ENCODE assay signal across 1 cellular context in the genomic region with DNA sequence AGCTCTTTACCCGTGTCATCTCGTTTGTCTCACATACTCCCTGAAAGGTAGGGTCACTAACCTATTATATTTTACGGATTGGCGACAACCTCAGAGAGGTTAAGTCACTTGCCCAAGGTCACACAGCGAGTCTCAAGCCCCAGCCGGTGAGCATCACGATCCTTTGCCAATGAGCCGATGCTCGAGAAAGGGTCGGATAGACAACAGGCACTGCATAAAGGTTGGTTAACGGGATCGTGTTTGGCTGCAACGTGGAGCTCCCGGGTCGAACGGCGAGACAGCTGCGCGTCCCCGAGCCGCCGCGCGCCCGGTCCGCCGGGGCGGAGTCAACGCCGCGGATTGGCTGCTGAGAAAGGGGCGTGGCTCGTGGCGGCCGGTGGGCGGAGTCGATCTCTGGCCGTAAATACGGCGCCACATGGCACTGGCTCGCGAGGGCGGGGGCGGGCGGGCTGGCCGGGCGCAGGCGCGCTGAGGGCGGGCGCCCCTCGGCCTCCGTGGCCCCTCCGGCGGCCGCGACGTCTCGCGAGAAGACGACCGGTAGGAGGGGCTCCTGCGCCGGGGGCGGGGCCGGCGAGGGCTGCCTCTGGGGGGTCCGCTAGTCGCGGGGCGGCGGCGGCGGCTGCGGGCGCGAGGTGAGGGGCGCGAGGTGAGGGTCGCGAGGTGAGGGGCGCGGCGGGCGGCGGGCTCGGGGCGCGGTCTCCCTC.
TF ChIP-seq lines count a peak whose summit lies in the region.

Gene CHST12, plus strand, starts transcription at position 598 of the 704 bp plus-strand sequence. CDS start 29,029 bp downstream, outside the sequence.

TF ChIP-seq in WTC11, 78 proteins besides CTCF, POLR2A, EP300 and RAD21 (continued from another document and continues in another):
- TF ChIP-seq, protein P1, sequence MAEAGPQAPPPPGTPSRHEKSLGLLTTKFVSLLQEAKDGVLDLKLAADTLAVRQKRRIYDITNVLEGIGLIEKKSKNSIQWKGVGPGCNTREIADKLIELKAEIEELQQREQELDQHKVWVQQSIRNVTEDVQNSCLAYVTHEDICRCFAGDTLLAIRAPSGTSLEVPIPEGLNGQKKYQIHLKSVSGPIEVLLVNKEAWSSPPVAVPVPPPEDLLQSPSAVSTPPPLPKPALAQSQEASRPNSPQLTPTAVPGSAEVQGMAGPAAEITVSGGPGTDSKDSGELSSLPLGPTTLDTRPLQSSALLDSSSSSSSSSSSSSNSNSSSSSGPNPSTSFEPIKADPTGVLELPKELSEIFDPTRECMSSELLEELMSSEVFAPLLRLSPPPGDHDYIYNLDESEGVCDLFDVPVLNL (CRISPR knock-in tag; IDR thresholded peaks at IDR 0.05; ENCODE audit: borderline replicate concordance, low read depth) = no peak; the same call in 1 of the 2 replicates
- TF ChIP-seq, protein P2, sequence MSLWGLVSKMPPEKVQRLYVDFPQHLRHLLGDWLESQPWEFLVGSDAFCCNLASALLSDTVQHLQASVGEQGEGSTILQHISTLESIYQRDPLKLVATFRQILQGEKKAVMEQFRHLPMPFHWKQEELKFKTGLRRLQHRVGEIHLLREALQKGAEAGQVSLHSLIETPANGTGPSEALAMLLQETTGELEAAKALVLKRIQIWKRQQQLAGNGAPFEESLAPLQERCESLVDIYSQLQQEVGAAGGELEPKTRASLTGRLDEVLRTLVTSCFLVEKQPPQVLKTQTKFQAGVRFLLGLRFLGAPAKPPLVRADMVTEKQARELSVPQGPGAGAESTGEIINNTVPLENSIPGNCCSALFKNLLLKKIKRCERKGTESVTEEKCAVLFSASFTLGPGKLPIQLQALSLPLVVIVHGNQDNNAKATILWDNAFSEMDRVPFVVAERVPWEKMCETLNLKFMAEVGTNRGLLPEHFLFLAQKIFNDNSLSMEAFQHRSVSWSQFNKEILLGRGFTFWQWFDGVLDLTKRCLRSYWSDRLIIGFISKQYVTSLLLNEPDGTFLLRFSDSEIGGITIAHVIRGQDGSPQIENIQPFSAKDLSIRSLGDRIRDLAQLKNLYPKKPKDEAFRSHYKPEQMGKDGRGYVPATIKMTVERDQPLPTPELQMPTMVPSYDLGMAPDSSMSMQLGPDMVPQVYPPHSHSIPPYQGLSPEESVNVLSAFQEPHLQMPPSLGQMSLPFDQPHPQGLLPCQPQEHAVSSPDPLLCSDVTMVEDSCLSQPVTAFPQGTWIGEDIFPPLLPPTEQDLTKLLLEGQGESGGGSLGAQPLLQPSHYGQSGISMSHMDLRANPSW (CRISPR knock-in tag; conservative IDR thresholded peaks at IDR 0.05; ENCODE audit: low read depth) = no peak
- no peak for TF ChIP-seq ETV6 (CRISPR knock-in tag; IDR thresholded peaks at IDR 0.05)
- TF ChIP-seq OVOL2 (CRISPR knock-in tag; IDR thresholded peaks at IDR 0.05; ENCODE audit: borderline replicate concordance) = no peak
- no peak for TF ChIP-seq NR1H2 (CRISPR knock-in tag; IDR thresholded peaks at IDR 0.05)
- TF ChIP-seq RELA (CRISPR knock-in tag; IDR thresholded peaks at IDR 0.05; ENCODE audit: borderline replicate concordance) = no peak
- TF ChIP-seq NFE2L1 (CRISPR knock-in tag; IDR thresholded peaks at IDR 0.05) = no peak
- TF ChIP-seq GTF2I (CRISPR knock-in tag; conservative IDR thresholded peaks at IDR 0.05) = peak; percentile 98
- TF ChIP-seq IRF1 (CRISPR knock-in tag; IDR thresholded peaks at IDR 0.05) = no peak
- TF ChIP-seq, protein P3, sequence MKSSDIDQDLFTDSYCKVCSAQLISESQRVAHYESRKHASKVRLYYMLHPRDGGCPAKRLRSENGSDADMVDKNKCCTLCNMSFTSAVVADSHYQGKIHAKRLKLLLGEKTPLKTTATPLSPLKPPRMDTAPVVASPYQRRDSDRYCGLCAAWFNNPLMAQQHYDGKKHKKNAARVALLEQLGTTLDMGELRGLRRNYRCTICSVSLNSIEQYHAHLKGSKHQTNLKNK (CRISPR knock-in tag; IDR thresholded peaks at IDR 0.05) = no peak
- TF ChIP-seq AFF4 (CRISPR knock-in tag; IDR thresholded peaks at IDR 0.05; ENCODE audit: borderline replicate concordance) = no peak
- TF ChIP-seq ZNF219 (CRISPR knock-in tag; IDR thresholded peaks at IDR 0.05; ENCODE audit: borderline replicate concordance) = no peak
- no peak for TF ChIP-seq ZNF263 (CRISPR knock-in tag; IDR thresholded peaks at IDR 0.05; ENCODE audit: low read depth)
- TF ChIP-seq, protein P4, sequence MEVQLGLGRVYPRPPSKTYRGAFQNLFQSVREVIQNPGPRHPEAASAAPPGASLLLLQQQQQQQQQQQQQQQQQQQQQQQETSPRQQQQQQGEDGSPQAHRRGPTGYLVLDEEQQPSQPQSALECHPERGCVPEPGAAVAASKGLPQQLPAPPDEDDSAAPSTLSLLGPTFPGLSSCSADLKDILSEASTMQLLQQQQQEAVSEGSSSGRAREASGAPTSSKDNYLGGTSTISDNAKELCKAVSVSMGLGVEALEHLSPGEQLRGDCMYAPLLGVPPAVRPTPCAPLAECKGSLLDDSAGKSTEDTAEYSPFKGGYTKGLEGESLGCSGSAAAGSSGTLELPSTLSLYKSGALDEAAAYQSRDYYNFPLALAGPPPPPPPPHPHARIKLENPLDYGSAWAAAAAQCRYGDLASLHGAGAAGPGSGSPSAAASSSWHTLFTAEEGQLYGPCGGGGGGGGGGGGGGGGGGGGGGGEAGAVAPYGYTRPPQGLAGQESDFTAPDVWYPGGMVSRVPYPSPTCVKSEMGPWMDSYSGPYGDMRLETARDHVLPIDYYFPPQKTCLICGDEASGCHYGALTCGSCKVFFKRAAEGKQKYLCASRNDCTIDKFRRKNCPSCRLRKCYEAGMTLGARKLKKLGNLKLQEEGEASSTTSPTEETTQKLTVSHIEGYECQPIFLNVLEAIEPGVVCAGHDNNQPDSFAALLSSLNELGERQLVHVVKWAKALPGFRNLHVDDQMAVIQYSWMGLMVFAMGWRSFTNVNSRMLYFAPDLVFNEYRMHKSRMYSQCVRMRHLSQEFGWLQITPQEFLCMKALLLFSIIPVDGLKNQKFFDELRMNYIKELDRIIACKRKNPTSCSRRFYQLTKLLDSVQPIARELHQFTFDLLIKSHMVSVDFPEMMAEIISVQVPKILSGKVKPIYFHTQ (CRISPR knock-in tag; IDR thresholded peaks at IDR 0.05) = no peak
- TF ChIP-seq USF2 (CRISPR knock-in tag; IDR thresholded peaks at IDR 0.05) = peak; percentile 43
- TF ChIP-seq CREM (CRISPR knock-in tag; IDR thresholded peaks at IDR 0.05) = peak; percentile 16; the same call in 1 of the 2 replicates
- TF ChIP-seq HMGA2 (CRISPR knock-in tag; IDR thresholded peaks at IDR 0.05) = no peak
- TF ChIP-seq MYBL2 (CRISPR knock-in tag; IDR thresholded peaks at IDR 0.05) = no peak
- 0 out of 2 replicates have a peak, but pooled peaks have one; percentile 31 for TF ChIP-seq E2F5 (CRISPR knock-in tag; IDR thresholded peaks at IDR 0.05)
- TF ChIP-seq ZBTB43 (CRISPR knock-in tag; IDR thresholded peaks at IDR 0.05) = no peak
- TF ChIP-seq SMAD4 (CRISPR knock-in tag; IDR thresholded peaks at IDR 0.05) = no peak
- TF ChIP-seq TEAD1 (CRISPR knock-in tag; IDR thresholded peaks at IDR 0.05) = no peak; the same call in 1 of the 2 replicates
- TF ChIP-seq, protein P5, sequence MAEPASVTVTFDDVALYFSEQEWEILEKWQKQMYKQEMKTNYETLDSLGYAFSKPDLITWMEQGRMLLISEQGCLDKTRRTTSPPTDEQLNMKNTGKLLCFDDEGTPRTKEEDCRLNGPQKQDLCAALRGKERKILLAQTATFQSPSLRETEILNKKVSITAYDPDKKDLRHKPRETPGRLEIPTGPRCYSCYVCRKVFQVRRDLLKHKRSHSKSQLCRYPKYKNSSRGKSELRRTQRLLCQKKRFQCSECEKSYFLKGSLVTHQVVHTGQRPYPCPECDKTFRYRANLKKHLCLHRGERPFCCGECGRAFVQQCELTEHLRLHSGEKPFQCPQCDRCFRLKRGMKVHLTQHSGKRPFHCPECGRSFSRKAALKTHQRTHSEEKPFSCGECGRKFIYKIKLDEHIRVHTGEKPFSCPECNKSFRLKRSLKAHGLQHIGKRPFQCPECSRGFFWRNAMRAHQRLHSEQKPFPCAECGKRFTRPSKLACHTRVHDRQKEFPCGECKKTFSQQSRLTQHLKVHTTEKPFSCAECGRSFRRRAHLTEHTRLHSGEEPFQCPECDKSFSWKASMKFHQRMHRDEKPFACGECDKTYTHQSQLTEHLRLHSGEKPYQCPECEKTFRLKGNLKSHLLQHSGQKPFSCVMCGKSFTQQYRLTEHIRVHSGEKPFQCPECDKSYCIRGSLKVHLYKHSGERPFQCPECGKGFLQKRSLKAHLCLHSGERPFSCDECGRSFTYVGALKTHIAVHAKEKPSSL (CRISPR knock-in tag; conservative IDR thresholded peaks at IDR 0.05) = no peak
- TF ChIP-seq, protein P6, sequence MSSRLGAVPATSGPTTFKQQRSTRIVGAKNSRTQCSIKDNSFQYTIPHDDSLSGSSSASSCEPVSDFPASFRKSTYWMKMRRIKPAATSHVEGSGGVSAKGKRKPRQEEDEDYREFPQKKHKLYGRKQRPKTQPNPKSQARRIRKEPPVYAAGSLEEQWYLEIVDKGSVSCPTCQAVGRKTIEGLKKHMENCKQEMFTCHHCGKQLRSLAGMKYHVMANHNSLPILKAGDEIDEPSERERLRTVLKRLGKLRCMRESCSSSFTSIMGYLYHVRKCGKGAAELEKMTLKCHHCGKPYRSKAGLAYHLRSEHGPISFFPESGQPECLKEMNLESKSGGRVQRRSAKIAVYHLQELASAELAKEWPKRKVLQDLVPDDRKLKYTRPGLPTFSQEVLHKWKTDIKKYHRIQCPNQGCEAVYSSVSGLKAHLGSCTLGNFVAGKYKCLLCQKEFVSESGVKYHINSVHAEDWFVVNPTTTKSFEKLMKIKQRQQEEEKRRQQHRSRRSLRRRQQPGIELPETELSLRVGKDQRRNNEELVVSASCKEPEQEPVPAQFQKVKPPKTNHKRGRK (CRISPR knock-in tag; IDR thresholded peaks at IDR 0.05; ENCODE audit: borderline replicate concordance) = no peak
- no peak for TF ChIP-seq TEAD4 (CRISPR knock-in tag; IDR thresholded peaks at IDR 0.05)
- TF ChIP-seq KAT7 (CRISPR knock-in tag; IDR thresholded peaks at IDR 0.05; ENCODE audit: borderline replicate concordance) = no peak
- TF ChIP-seq, protein P7, sequence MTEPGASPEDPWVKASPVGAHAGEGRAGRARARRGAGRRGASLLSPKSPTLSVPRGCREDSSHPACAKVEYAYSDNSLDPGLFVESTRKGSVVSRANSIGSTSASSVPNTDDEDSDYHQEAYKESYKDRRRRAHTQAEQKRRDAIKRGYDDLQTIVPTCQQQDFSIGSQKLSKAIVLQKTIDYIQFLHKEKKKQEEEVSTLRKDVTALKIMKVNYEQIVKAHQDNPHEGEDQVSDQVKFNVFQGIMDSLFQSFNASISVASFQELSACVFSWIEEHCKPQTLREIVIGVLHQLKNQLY (CRISPR knock-in tag; IDR thresholded peaks at IDR 0.05) = no peak
- no peak for TF ChIP-seq NR3C1 (CRISPR knock-in tag; conservative IDR thresholded peaks at IDR 0.05; ENCODE audit: low read depth)
- TF ChIP-seq EMX1 (CRISPR knock-in tag; IDR thresholded peaks at IDR 0.05) = no peak
- 0 out of 2 replicates have a peak, but pooled peaks have one; percentile 47 for TF ChIP-seq PRRX2 (CRISPR knock-in tag; IDR thresholded peaks at IDR 0.05)
